Comparison of ENCODE assay signal across 16 cellular contexts in the genomic region with DNA sequence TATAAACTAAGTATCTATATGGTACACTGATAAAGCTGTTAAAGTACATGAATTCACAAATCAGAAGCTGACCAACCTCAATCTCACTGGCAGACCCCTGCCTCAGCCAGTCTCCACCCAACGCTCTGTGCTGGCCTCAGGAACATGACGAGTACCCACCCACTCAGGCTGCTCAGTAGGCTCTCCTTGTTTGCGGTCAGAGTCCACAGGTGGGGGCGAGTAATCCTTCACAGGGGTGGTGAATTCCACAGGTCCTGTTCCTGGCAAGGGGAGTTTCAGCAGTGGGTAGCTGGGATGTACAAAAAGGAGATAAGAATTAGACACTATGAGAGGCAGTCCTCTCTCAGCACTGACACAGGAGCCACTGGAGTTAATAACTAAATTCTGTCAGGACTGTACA.
"Had no signal": no experiment of that assay in that cellular context is flagged by ENCODE, and none has a peak within 500 bp of the region (broad histone marks: within the 10 kb centered on the region; RNA-seq: fewer than 3 reads in every experiment).

No MANE protein-coding gene starts in this region.

- H2AFZ ChIP-seq: neural progenitor cell had no signal

- H3K4me2 ChIP-seq: neural progenitor cell had no signal

- H3K27ac ChIP-seq: coronary artery, gastroesophageal sphincter, heart right ventricle, neural progenitor cell, ovary, SK-N-MC, tibial artery, uterus had no signal

- H3K4me3 ChIP-seq: coronary artery, gastroesophageal sphincter, heart right ventricle, lung, neural progenitor cell, ovary, SK-N-MC, tibial artery, uterus had no signal

- ATAC-seq: gastroesophageal sphincter, heart right ventricle had no signal

- H3K9ac ChIP-seq: neural progenitor cell had no signal

- H3K4me1 ChIP-seq: gastroesophageal sphincter, heart right ventricle, tibial artery, uterus had no signal

- H3K36me3 ChIP-seq: ovary, uterus had no signal

- H3K9me3 ChIP-seq: gastroesophageal sphincter, heart right ventricle, ovary, tibial artery, uterus had no signal

- H3K27me3 ChIP-seq: gastroesophageal sphincter, heart right ventricle, neural progenitor cell, ovary, tibial artery, uterus had no signal

- DNase-seq: activated CD4-positive, alpha-beta T cell treated with anti-CD3 and anti-CD28 coated beads, Interleukin-2, amount 50 U/mL, for 4 hours; heart right ventricle; immature natural killer cell; midbrain; naive B cell; stimulated activated CD4-positive, alpha-beta T cell treated with anti-CD3 and anti-CD28 coated beads, Interleukin-2, amount 100 ng/mL, for 24 hours; stimulated activated naive CD8-positive, alpha-beta T cell treated with anti-CD3 and anti-CD28 coated beads, Interleukin-15, Interleukin-2, amounts not matched to agents 100 U/mL and 50 U/mL, for 24 hours; substantia nigra; uterus had no signal
